ENCODE assay signal across 1 cellular context in genomic region chr22:26673485-26673884, GRCh38.
TF ChIP-seq lines count a peak whose summit lies in the region.

No MANE protein-coding gene starts in this region.

TF ChIP-seq in HepG2, 621 proteins besides CTCF, POLR2A, EP300 and RAD21:
- peak; percentile 43 for TF ChIP-seq PRPF4 (IDR thresholded peaks at IDR 0.05; ENCODE audit: low read depth, low read length, poor library complexity, severe bottlenecking)
- no peak for TF ChIP-seq KDM4B (CRISPR knock-in tag; IDR thresholded peaks at IDR 0.05)
- no peak for TF ChIP-seq JARID2 (CRISPR knock-in tag; IDR thresholded peaks at IDR 0.05; ENCODE audit: insufficient replicate concordance)
